In the genomic region with DNA sequence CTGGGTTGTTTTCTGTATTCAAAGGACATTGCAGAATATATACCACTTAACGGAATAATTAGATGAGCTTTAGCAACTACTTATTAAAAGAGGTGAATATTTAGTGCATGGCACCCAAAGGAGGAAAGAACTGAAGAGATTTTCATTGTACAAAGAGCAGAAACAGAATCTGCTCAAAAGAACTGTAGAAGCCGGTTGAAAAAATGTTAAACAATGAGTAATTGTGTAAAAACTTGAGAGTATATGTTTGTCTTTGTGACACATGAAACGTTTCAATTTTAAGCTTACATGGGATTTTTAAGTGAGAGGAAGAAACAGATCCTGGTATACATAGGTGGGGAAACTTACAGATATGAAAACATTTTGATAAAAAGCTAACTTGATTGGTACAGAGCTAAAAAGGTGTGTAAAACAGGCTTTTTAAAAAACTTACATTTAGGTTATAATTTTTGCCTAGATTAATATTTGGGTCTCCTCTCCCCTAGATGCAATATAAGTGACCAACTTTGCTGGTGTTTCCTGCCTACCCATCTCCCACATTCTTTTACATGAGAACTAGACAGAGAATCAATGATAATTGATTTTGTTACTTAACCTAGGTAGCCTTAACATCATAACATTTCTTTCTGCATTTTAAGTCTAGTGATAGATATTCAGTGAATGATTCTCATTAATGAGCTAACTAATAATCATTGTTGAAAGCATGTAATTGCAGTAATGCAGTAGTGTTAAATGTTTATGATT, we compare ENCODE assay signal across 20 cellular contexts. TPM values are rescaled to one million over a fixed set of nuclear protein-coding genes. Genes with fewer than 3 reads are reported as not detected.
DNase-seq lines count a peak whose midpoint lies in the region; ATAC-seq and TF ChIP-seq lines count a peak whose summit lies in the region.
"Had no signal": no experiment of that assay in that cellular context is flagged by ENCODE, and none has a peak within 500 bp of the region (broad histone marks: within the 10 kb centered on the region; RNA-seq: fewer than 3 reads in every experiment).

No MANE protein-coding gene starts in this region.

- peak overlapping the region; percentile 68 for H3K4me2 ChIP-seq in skeletal muscle satellite cell (ENCODE audit: low read length)

- peaks cover 44% of the 10 kb centered on the region for H3K36me3 ChIP-seq in RWPE2 (ENCODE audit: low read depth)
- no peaks in the 10 kb centered on the region for H3K36me3 ChIP-seq in skeletal muscle satellite cell (ENCODE audit: insufficient read depth, low read length)

- peak overlapping the region; percentile 17 for H3K27ac Mint-ChIP-seq in T-helper 2 cell treated with Interferon-gamma antibody and Interleukin-4, amounts not matched to agents 5 μg/mL and 100 μg/mL, for 36 hours
- H3K27ac Mint-ChIP-seq: activated naive CD8-positive, alpha-beta T cell treated with anti-CD3 and anti-CD28 coated beads, Interleukin-2, amount 10 ng/mL, durations not matched to agents 7 days and 5 days; stimulated activated memory B cell treated with anti-CD40 and anti-IgM and Interleukin-4, amounts not matched to agents 10 μg/mL and 1 μg/mL and 100 μg/mL, for 72 hours; T-helper 17 cell had no signal

- peak overlapping the region; percentile 9 for H3K9ac ChIP-seq in skeletal muscle satellite cell (ENCODE audit: low read depth, low read length)

- H3K9me3 Mint-ChIP-seq in T-helper 2 cell treated with Interferon-gamma antibody and Interleukin-4, amounts not matched to agents 5 μg/mL and 100 μg/mL, for 36 hours = no peaks in the 10 kb centered on the region
- H3K9me3 Mint-ChIP-seq: activated naive CD8-positive, alpha-beta T cell treated with anti-CD3 and anti-CD28 coated beads, Interleukin-2, amount 10 ng/mL, durations not matched to agents 7 days and 5 days; naive thymus-derived CD8-positive, alpha-beta T cell; stimulated activated memory B cell treated with anti-CD40 and anti-IgM and Interleukin-4, amounts not matched to agents 10 μg/mL and 1 μg/mL and 100 μg/mL, for 72 hours had no signal

- H3K27ac ChIP-seq in RWPE2 (ENCODE audit: poor library complexity, severe bottlenecking) (peak overlapping the region; percentile 75), foreskin keratinocyte (peak overlapping the region; percentile 27)
- H3K27ac ChIP-seq: left lung, right lobe of liver had no signal

- H3K4me1 ChIP-seq in RWPE2 (ENCODE audit: insufficient read depth, poor library complexity, severe bottlenecking) (peaks cover 40% of the 10 kb centered on the region), foreskin keratinocyte (peaks cover 30% of the 10 kb centered on the region), skeletal muscle satellite cell (ENCODE audit: control insufficient read depth, insufficient read depth, low read length) (peaks cover 28% of the 10 kb centered on the region)

- no peaks in the 10 kb centered on the region for H3K27me3 ChIP-seq in RWPE2 (ENCODE audit: insufficient read depth, poor library complexity, severe bottlenecking)
- H3K27me3 ChIP-seq in foreskin keratinocyte = no peaks in the 10 kb centered on the region
- no peaks in the 10 kb centered on the region for H3K27me3 ChIP-seq in skeletal muscle satellite cell (ENCODE audit: control insufficient read depth, insufficient read depth, low read length)
- H3K27me3 ChIP-seq: left lung, right lobe of liver had no signal

- TF ChIP-seq CTCF in RWPE2 (IDR thresholded peaks at IDR 0.05; ENCODE audit: poor library complexity, severe bottlenecking) = no peak
- TF ChIP-seq CTCF in foreskin keratinocyte (conservative IDR thresholded peaks at IDR 0.05) = no peak

- no peak overlapping the region for H3K4me3 Mint-ChIP-seq in T-helper 2 cell treated with Interferon-gamma antibody and Interleukin-4, amounts not matched to agents 5 μg/mL and 100 μg/mL, for 36 hours
- H3K4me3 Mint-ChIP-seq: activated naive CD8-positive, alpha-beta T cell treated with anti-CD3 and anti-CD28 coated beads, Interleukin-2, amount 10 ng/mL, durations not matched to agents 7 days and 5 days; stimulated activated memory B cell treated with anti-CD40 and anti-IgM and Interleukin-4, amounts not matched to agents 10 μg/mL and 1 μg/mL and 100 μg/mL, for 72 hours had no signal

- H3K27me3 Mint-ChIP-seq in T-helper 2 cell treated with Interferon-gamma antibody and Interleukin-4, amounts not matched to agents 5 μg/mL and 100 μg/mL, for 36 hours (ENCODE audit: low read depth) = no peaks in the 10 kb centered on the region
- H3K27me3 Mint-ChIP-seq: activated naive CD8-positive, alpha-beta T cell treated with anti-CD3 and anti-CD28 coated beads, Interleukin-2, amount 10 ng/mL, durations not matched to agents 7 days and 5 days; naive thymus-derived CD8-positive, alpha-beta T cell; stimulated activated memory B cell treated with anti-CD40 and anti-IgM and Interleukin-4, amounts not matched to agents 10 μg/mL and 1 μg/mL and 100 μg/mL, for 72 hours; T-helper 17 cell had no signal

- H3K4me3 ChIP-seq in RWPE2 (ENCODE audit: severe bottlenecking) (no peak overlapping the region), skeletal muscle satellite cell (ENCODE audit: low read length) (no peak overlapping the region)
- H3K4me3 ChIP-seq: left lung, right lobe of liver had no signal

- ATAC-seq in RWPE2 (ENCODE audit: low read depth) (peak; percentile 43; the same call in 2 of the 3 replicates), foreskin keratinocyte (peak; percentile 19), GM21619 (IDR thresholded peaks at IDR 0.05; ENCODE audit: unreplicated experiment) (no peak), GM21528 (IDR thresholded peaks at IDR 0.05; ENCODE audit: low FRiP score, unreplicated experiment) (no peak)
- ATAC-seq: naive thymus-derived CD8-positive, alpha-beta T cell; stimulated activated memory B cell treated with anti-CD40 and anti-IgM and Interleukin-4, amounts not matched to agents 10 μg/mL and 1 μg/mL and 100 μg/mL, for 72 hours; T-helper 17 cell had no signal

- no peak for DNase-seq in T-helper 2 cell treated with Interferon-gamma antibody and Interleukin-4, amounts not matched to agents 5 μg/mL and 100 μg/mL, for 36 hours (ENCODE audit: low spot score)
- DNase-seq in T-helper 2 cell (no peak), RWPE2 (ENCODE audit: low spot score) (no peak), foreskin keratinocyte (peak in 1 of 2 donors; percentile 29)
- no peak for DNase-seq in activated CD8-positive, alpha-beta memory T cell treated with anti-CD3 and anti-CD28 coated beads for 24 hours
- DNase-seq: 8988T; activated CD4-positive, alpha-beta T cell treated with anti-CD3 and anti-CD28 coated beads for 4 hours; activated naive CD8-positive, alpha-beta T cell treated with anti-CD3 and anti-CD28 coated beads, Interleukin-2, amount 10 ng/mL, durations not matched to agents 7 days and 5 days; activated T-cell treated with anti-CD3 and anti-CD28 coated beads for 4 hours; cerebellar nuclear complex; left lung; naive thymus-derived CD8-positive, alpha-beta T cell; NCI-H187; NCI-H524 treated with DMSO at 0.1 percent for 48 hours; right lobe of liver; T-helper 17 cell had no signal

- peaks cover 35% of the 10 kb centered on the region for H3K4me1 Mint-ChIP-seq in T-helper 2 cell treated with Interferon-gamma antibody and Interleukin-4, amounts not matched to agents 5 μg/mL and 100 μg/mL, for 36 hours (ENCODE audit: low read depth)

- no peaks in the 10 kb centered on the region for H3K9me3 ChIP-seq in RWPE2 (ENCODE audit: severe bottlenecking)
- no peaks in the 10 kb centered on the region for H3K9me3 ChIP-seq in skeletal muscle satellite cell (replicated peaks; ENCODE audit: low read length)
- H3K9me3 ChIP-seq: left lung, right lobe of liver had no signal

- H3K36me3 Mint-ChIP-seq in T-helper 2 cell treated with Interferon-gamma antibody and Interleukin-4, amounts not matched to agents 5 μg/mL and 100 μg/mL, for 36 hours (ENCODE audit: low read depth) = peaks cover 41% of the 10 kb centered on the region

RNA-seq across cellular contexts. Expression of gene ARL5B, which starts 6.8 kb away (rescaled TPM):
- 14.5 and 15.8 TPM in 2 replicates for total RNA-seq in foreskin keratinocyte
- polyA plus RNA-seq in foreskin keratinocyte = 3.0 and 3.8 TPM in 2 replicates
- total RNA-seq in skeletal muscle satellite cell (2012; rRNA removed) = 9.0 and 10.6 TPM in 2 replicates

RNA-seq across cellular contexts. Expression of gene NSUN6, which starts 14.6 kb away (rescaled TPM):
- 7.7 and 7.8 TPM in 2 replicates for total RNA-seq in foreskin keratinocyte
- 3.1 and 3.4 TPM in 2 replicates for polyA plus RNA-seq in foreskin keratinocyte
- 7.9 and 9.8 TPM in 2 replicates for total RNA-seq in skeletal muscle satellite cell (2012; rRNA removed)

Comparison
In these comparisons a context has a peak if more than half of its experiments do, and no peak if none do; other contexts are left out.
1. ATAC-seq: peak in RWPE2 (single experiment) and foreskin keratinocyte (single experiment); none in GM21619 (single experiment) and GM21528 (single experiment).